9 cellular contexts compared by ENCODE assay signal in the genomic region with DNA sequence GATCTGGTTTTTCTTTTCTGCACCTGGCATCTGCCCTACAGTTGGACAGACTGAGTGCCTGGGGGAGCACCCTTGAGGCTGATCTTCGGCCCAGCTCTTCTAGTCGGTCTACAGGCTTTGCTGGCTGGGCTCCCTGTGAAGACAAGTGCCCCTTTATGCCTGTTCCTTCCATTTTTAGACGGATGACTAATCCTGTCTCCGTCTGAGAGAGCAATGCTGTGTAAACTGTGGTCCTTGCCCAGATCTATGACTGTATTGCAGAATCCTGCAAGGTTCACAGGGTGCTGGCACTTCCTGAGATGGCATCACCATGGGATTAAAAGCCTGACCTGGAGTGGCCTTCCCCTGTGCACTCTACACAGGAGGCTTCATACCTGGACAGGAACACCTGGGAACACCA. TPM values are rescaled to one million over a fixed set of nuclear protein-coding genes. Genes with fewer than 3 reads are reported as not detected.
A peak's percentile ranks its signal among the peaks of the same experiment; 100 is the strongest.
DNase-seq lines count a peak whose midpoint lies in the region; ATAC-seq and TF ChIP-seq lines count a peak whose summit lies in the region.
"Had no signal": no experiment of that assay in that cellular context is flagged by ENCODE, and none has a peak within 500 bp of the region (broad histone marks: within the 10 kb centered on the region; RNA-seq: fewer than 3 reads in every experiment).

No MANE protein-coding gene starts in this region.

- no peaks in the 10 kb centered on the region for H3K79me2 ChIP-seq in mammary epithelial cell (ENCODE audit: insufficient read depth, low read length)

- intact Hi-C loops in mammary epithelial cell (cut with micrococcal nuclease) = no loop called here

- no peaks in the 10 kb centered on the region for H3K4me1 Mint-ChIP-seq in nephron progenitor cell
- H3K4me1 Mint-ChIP-seq: nephron had no signal

- H3K27me3 ChIP-seq in MG63 (no peaks in the 10 kb centered on the region), mammary epithelial cell (ENCODE audit: insufficient read depth, low read length) (no peaks in the 10 kb centered on the region)
- H3K27me3 ChIP-seq in effector memory CD4-positive, alpha-beta T cell (replicated peaks; ENCODE audit: control insufficient read depth, insufficient read depth, low read length, poor library complexity, severe bottlenecking) = no peaks in the 10 kb centered on the region

- H3K36me3 ChIP-seq in MG63 = no peaks in the 10 kb centered on the region
- H3K36me3 ChIP-seq in mammary epithelial cell (ENCODE audit: insufficient read depth, low read length) = no peaks in the 10 kb centered on the region
- H3K36me3 ChIP-seq in effector memory CD4-positive, alpha-beta T cell (ENCODE audit: control insufficient read depth, insufficient read depth, low read length) = no peaks in the 10 kb centered on the region

- H3K4me3 ChIP-seq in MG63 (no peak overlapping the region), mammary epithelial cell (replicated peaks in 1 of 3; ENCODE audit: insufficient read depth in 1 of 3, low read depth in 2 of 3, low read length in 3 of 3) (no peak overlapping the region)
- H3K4me3 ChIP-seq in effector memory CD4-positive, alpha-beta T cell (ENCODE audit: insufficient read depth, low read depth, low read length, poor library complexity, severe bottlenecking) = no peak overlapping the region

- no peak overlapping the region for H3K27ac ChIP-seq in mammary epithelial cell (ENCODE audit: insufficient read depth, low read depth, low read length)
- no peak overlapping the region for H3K27ac ChIP-seq in effector memory CD4-positive, alpha-beta T cell (ENCODE audit: insufficient read depth, low read length, poor library complexity, severe bottlenecking)

- in situ Hi-C loops in mammary epithelial cell (cut with MboI; ENCODE audit: low sequenced_read_pairs in 2 of 2) = no loop called here

- CTCF ChIA-PET in mammary epithelial cell (lab: Charles Lee; ENCODE audit: low non-redundant PET) = no interaction called here

- H3K27me3 Mint-ChIP-seq in nephron progenitor cell (ENCODE audit: low read depth, poor library complexity) = no peaks in the 10 kb centered on the region

- DNase-seq in A172 (ENCODE audit: low spot score) = peak; percentile 87
- peak; percentile 89 for DNase-seq in MG63
- DNase-seq in mammary epithelial cell = peak; percentile 96
- peak; percentile 97 for DNase-seq in kidney tubule cell (ENCODE audit: low spot score)
- DNase-seq in effector memory CD4-positive, alpha-beta T cell = no peak
- no peak for DNase-seq in nephron progenitor cell
- no peak for DNase-seq in activated CD4-positive, CD25-positive, alpha-beta regulatory T cell (lab: John Stamatoyannopoulos, UW)

- TF ChIP-seq CTCF in mammary epithelial cell (conservative IDR thresholded peaks at IDR 0.05 in 1 of 2, IDR thresholded peaks at IDR 0.05 in 1 of 2; ENCODE audit: extremely low read depth in 1 of 2, insufficient read depth in 1 of 2, low read depth in 1 of 2, low read length in 2 of 2) (no peak), nephron progenitor cell (IDR thresholded peaks at IDR 0.05) (no peak)

- H3K4me3 Mint-ChIP-seq in nephron progenitor cell = no peak overlapping the region
- H3K4me3 Mint-ChIP-seq: nephron had no signal

- WGBS in mammary epithelial cell (ENCODE audit: low coverage, missing lambda C conversion rate) = 0% methylated on average over 4 of the region's 4 CpGs

- H3K27ac Mint-ChIP-seq in nephron progenitor cell = no peak overlapping the region
- H3K27ac Mint-ChIP-seq: nephron had no signal

- peak overlapping the region; percentile 34 for H3K4me2 ChIP-seq in mammary epithelial cell (ENCODE audit: insufficient read depth, low read depth, low read length)

- H3K9me3 Mint-ChIP-seq in nephron progenitor cell = peaks cover 27% of the 10 kb centered on the region

- H3K9ac ChIP-seq in mammary epithelial cell (ENCODE audit: insufficient read depth, low read length) = no peak overlapping the region

- dilution Hi-C loops in mammary epithelial cell (cut with HindIII; ENCODE audit: low sequenced_read_pairs) = no loop called here

- peaks cover 22% of the 10 kb centered on the region for H3K36me3 Mint-ChIP-seq in nephron progenitor cell (ENCODE audit: low read depth)

- H2AFZ ChIP-seq in mammary epithelial cell (ENCODE audit: low read depth, low read length) = peak overlapping the region; percentile 42

- H3K9me3 ChIP-seq in MG63 = no peaks in the 10 kb centered on the region; the same call in 1 of the 2 replicates
- H3K9me3 ChIP-seq in mammary epithelial cell (replicated peaks; ENCODE audit: insufficient read depth, low read length) = no peaks in the 10 kb centered on the region
- no peaks in the 10 kb centered on the region for H3K9me3 ChIP-seq in effector memory CD4-positive, alpha-beta T cell (ENCODE audit: control insufficient read depth, low read length)

- no TSS peak for BruUV-seq in mammary epithelial cell (replicated peaks; lab: Mats Ljungman, UMichigan)

- ATAC-seq in GM19463 (IDR thresholded peaks at IDR 0.05; ENCODE audit: unreplicated experiment) = no peak

- no peaks in the 10 kb centered on the region for H4K20me1 ChIP-seq in mammary epithelial cell (ENCODE audit: insufficient read depth, low read length)

- peaks cover 20% of the 10 kb centered on the region for H3K4me1 ChIP-seq in mammary epithelial cell (ENCODE audit: insufficient read depth, low read length)
- H3K4me1 ChIP-seq in effector memory CD4-positive, alpha-beta T cell (ENCODE audit: control insufficient read depth, insufficient read depth, low read length, poor library complexity, severe bottlenecking) = no peaks in the 10 kb centered on the region

RNA-seq across cellular contexts. Expression of a gene that starts 47.6 kb away (rescaled TPM):
- total RNA-seq in A172 (2014; rRNA removed; shearing (Covaris generic)) = 0.24 and 0.93 TPM in 2 replicates
- 0.15 and 0.40 TPM in 2 replicates for total RNA-seq in MG63 (2014; rRNA removed; shearing (Covaris generic); ENCODE audit: low replicate concordance)
- total RNA-seq in mammary epithelial cell = under 1 TPM; 0.33 to 0.80 TPM
- 0.35 TPM for polyA plus RNA-seq in mammary epithelial cell
- polyA minus RNA-seq in mammary epithelial cell = not detected

Comparison
In these comparisons a context has a peak if more than half of its experiments do, and no peak if none do; other contexts are left out.
1. DNase-seq: peak in A172 (single experiment), MG63 (single experiment), mammary epithelial cell (single experiment) and kidney tubule cell (single experiment); none in effector memory CD4-positive, alpha-beta T cell (0 of 3), nephron progenitor cell (single experiment) and activated CD4-positive, CD25-positive, alpha-beta regulatory T cell (0 of 4).